Comparison of ENCODE assay signal across 8 cellular contexts in genomic region chr1:67561704-67562113, GRCh38.
DNase-seq lines count a peak whose midpoint lies in the region; ATAC-seq lines count a peak whose summit lies in the region.

No MANE protein-coding gene starts in this region.

- H3K4me1 Mint-ChIP-seq in memory B cell: no peaks in the 10 kb centered on the region

- DNase-seq in CD1c-positive myeloid dendritic cell (ENCODE audit: extremely low spot score) (peak; percentile 65), NCI-H526 treated with DMSO at 0.1 percent for 48 hours (lab: John Stamatoyannopoulos, UW) (peak; percentile 67), memory B cell (ENCODE audit: low spot score in 2 of 2) (peak; percentile 60 to 76)
- DNase-seq in activated CD4-positive, alpha-beta T cell treated with anti-CD3 and anti-CD28 coated beads, Interleukin-2, amount 50 U/mL, for 4 hours: peak; percentile 84 to 88
- DNase-seq in effector CD8-positive, alpha-beta T cell (lab: John Stamatoyannopoulos, UW): peak; percentile 67
- DNase-seq in stimulated activated CD8-positive, alpha-beta memory T cell treated with anti-CD3 and anti-CD28 coated beads, Interleukin-15, amount 100 ng/mL, for 4 hours (ENCODE audit: low read depth in 2 of 2): peak; percentile 53 to 73

- H3K36me3 Mint-ChIP-seq in memory B cell: peaks cover 5% of the 10 kb centered on the region

- H3K4me3 Mint-ChIP-seq in memory B cell: no peak overlapping the region

- ATAC-seq in GM19372 (IDR thresholded peaks at IDR 0.05; ENCODE audit: low read depth, unreplicated experiment) (peak; percentile 83), HG03442 (IDR thresholded peaks at IDR 0.05; ENCODE audit: unreplicated experiment) (peak; percentile 83), memory B cell (ENCODE audit: low read depth) (peak; percentile 83)

- peaks cover 8% of the 10 kb centered on the region for H3K27me3 Mint-ChIP-seq in memory B cell

- no peak overlapping the region for H3K27ac Mint-ChIP-seq in memory B cell

- H3K9me3 Mint-ChIP-seq in memory B cell: peaks cover 3% of the 10 kb centered on the region

Comparison
In these comparisons a context has a peak if more than half of its experiments do, and no peak if none do; other contexts are left out.
1. Peak in every context shown above with its lines: DNase-seq and ATAC-seq.